21 cellular contexts compared by ENCODE assay signal in genomic region chr18:5963267-5963666, GRCh38.
DNase-seq lines count a peak whose midpoint lies in the region; ATAC-seq and TF ChIP-seq lines count a peak whose summit lies in the region.
"Had no signal": no experiment of that assay in that cellular context is flagged by ENCODE, and none has a peak within 500 bp of the region (broad histone marks: within the 10 kb centered on the region; RNA-seq: fewer than 3 reads in every experiment).

No MANE protein-coding gene starts in this region.

- no peak overlapping the region for H3K9ac ChIP-seq in Karpas-422 (ENCODE audit: low read length)
- H3K9ac ChIP-seq: BLaER1 had no signal

- no peaks in the 10 kb centered on the region for H3K27me3 ChIP-seq in Karpas-422 (ENCODE audit: low read length)
- H3K27me3 ChIP-seq: BE2C, BLaER1 had no signal

- H3K36me3 ChIP-seq in Karpas-422 (ENCODE audit: insufficient read depth, low read length) = peaks cover 5% of the 10 kb centered on the region; the same call in 1 of the 2 replicates
- H3K36me3 ChIP-seq: BE2C, BLaER1 had no signal

- no peak overlapping the region for H3K4me3 Mint-ChIP-seq in neural crest cell
- H3K4me3 Mint-ChIP-seq: CD14-positive monocyte; CD4-positive, alpha-beta memory T cell; CD4-positive, CD25-positive, alpha-beta regulatory T cell; CD8-positive, alpha-beta memory T cell had no signal

- H3K27ac Mint-ChIP-seq in neural crest cell (ENCODE audit: unreplicated experiment) = peak overlapping the region; percentile 10
- H3K27ac Mint-ChIP-seq: CD14-positive monocyte; CD4-positive, alpha-beta memory T cell; CD4-positive, CD25-positive, alpha-beta regulatory T cell; CD8-positive, alpha-beta memory T cell had no signal

- TF ChIP-seq CTCF in neural crest cell (conservative IDR thresholded peaks at IDR 0.05) = no peak

- H3K27ac ChIP-seq in Karpas-422 (ENCODE audit: low read length) = peak overlapping the region; percentile 87; the same call in 1 of the 2 replicates
- H3K27ac ChIP-seq: 22Rv1, A549, BLaER1 had no signal

- peaks cover 94% of the 10 kb centered on the region for H3K4me1 ChIP-seq in Karpas-422 (ENCODE audit: low read length)
- H3K4me1 ChIP-seq: A549, BE2C, Caco-2 had no signal

- no peaks in the 10 kb centered on the region for H3K27me3 Mint-ChIP-seq in neural crest cell (ENCODE audit: low read depth)
- H3K27me3 Mint-ChIP-seq: CD4-positive, alpha-beta memory T cell; CD4-positive, CD25-positive, alpha-beta regulatory T cell; CD8-positive, alpha-beta memory T cell had no signal

- DNase-seq in Karpas-422 (no peak), NCI-H510A treated with DMSO at 0.1 percent for 48 hours (lab: John Stamatoyannopoulos, UW) (peak; percentile 28), NCI-H526 treated with DMSO at 0.1 percent for 48 hours (lab: John Stamatoyannopoulos, UW) (peak; percentile 36), neural crest cell (ENCODE audit: low read depth, low spot score) (no peak), superior temporal gyrus (ENCODE audit: extremely low spot score) (no peak), NCI-H774 (lab: John Stamatoyannopoulos, UW) (no peak), COR-L47 (lab: John Stamatoyannopoulos, UW) (no peak)
- DNase-seq: ACHN; BE2C; Caco-2; Calu3; CD4-positive, alpha-beta memory T cell; CD4-positive, CD25-positive, alpha-beta regulatory T cell; CD8-positive, alpha-beta memory T cell; DMS79 treated with DMSO at 0.1 percent for 48 hours; GF-D8 had no signal

- no peak overlapping the region for H3K4me3 ChIP-seq in Karpas-422 (ENCODE audit: low read length)
- H3K4me3 ChIP-seq: A549, BLaER1 had no signal

- H4K20me1 ChIP-seq in Karpas-422 (ENCODE audit: insufficient read depth, low read depth, low read length) = no peaks in the 10 kb centered on the region
- H4K20me1 ChIP-seq: BLaER1 had no signal

- ATAC-seq in GM19397 (IDR thresholded peaks at IDR 0.05; ENCODE audit: unreplicated experiment) = no peak
- ATAC-seq: A549 had no signal

- H2AFZ ChIP-seq in Karpas-422 (ENCODE audit: low read length) = no peak overlapping the region

- peak overlapping the region; percentile 45 for H3K4me2 ChIP-seq in Karpas-422 (ENCODE audit: low read depth, low read length, poor library complexity, severe bottlenecking)
- H3K4me2 ChIP-seq: A549, BLaER1 had no signal

- no peaks in the 10 kb centered on the region for H3K9me3 ChIP-seq in Karpas-422 (ENCODE audit: low read length)
- H3K9me3 ChIP-seq: A549, BE2C, BLaER1, Caco-2 had no signal

- no peaks in the 10 kb centered on the region for H3K9me3 Mint-ChIP-seq in neural crest cell
- H3K9me3 Mint-ChIP-seq: CD4-positive, CD25-positive, alpha-beta regulatory T cell had no signal

- H3K9me2 ChIP-seq in Karpas-422 (replicated peaks; ENCODE audit: insufficient read depth, low read length) = no peaks in the 10 kb centered on the region

- H3K36me3 Mint-ChIP-seq in neural crest cell (ENCODE audit: low read depth) = no peaks in the 10 kb centered on the region
- H3K36me3 Mint-ChIP-seq: CD14-positive monocyte; CD4-positive, alpha-beta memory T cell; CD4-positive, CD25-positive, alpha-beta regulatory T cell; CD8-positive, alpha-beta memory T cell had no signal

- H3K79me2 ChIP-seq in Karpas-422 (ENCODE audit: low read length) = no peaks in the 10 kb centered on the region

- peaks cover 34% of the 10 kb centered on the region for H3K4me1 Mint-ChIP-seq in neural crest cell
- H3K4me1 Mint-ChIP-seq: CD14-positive monocyte had no signal

Comparison
In these comparisons a context has a peak if more than half of its experiments do, and no peak if none do; other contexts are left out.
1. DNase-seq: peak in NCI-H510A treated with DMSO at 0.1 percent for 48 hours (single experiment) and NCI-H526 treated with DMSO at 0.1 percent for 48 hours (single experiment); none in Karpas-422 (single experiment), neural crest cell (single experiment), superior temporal gyrus (single experiment), NCI-H774 (single experiment) and COR-L47 (single experiment).